Comparison of ENCODE assay signal across 7 cellular contexts in the genomic region with DNA sequence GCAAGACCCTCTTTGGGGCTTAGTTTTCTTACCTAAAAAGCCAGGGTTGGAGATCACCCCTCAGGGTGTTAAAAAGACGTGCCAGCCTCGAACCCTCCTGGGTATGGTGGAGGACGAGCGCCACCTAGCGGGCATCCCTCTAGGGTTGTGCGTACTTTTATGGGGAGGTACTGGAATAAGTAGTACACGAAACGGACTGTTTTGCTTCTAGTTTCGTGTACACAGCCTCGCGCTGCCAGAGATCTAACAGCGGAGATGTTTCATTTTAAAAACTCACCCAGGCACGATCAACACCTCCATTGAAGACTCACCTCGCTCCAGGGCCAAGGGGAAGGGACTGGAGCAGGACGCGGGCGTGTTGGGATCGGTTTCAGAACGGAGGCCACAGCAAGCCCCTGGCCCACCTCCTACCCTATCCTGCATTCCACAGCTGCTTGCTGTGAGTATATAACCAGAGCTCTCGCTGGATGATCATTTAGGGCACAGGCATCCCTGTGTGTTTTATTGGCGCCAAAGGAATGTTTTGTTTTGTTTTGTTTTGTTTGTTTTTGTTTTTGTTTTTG. TPM values are rescaled to one million over a fixed set of nuclear protein-coding genes. Genes with fewer than 3 reads are reported as not detected.
A peak's percentile ranks its signal among the peaks of the same experiment; 100 is the strongest.
DNase-seq lines count a peak whose midpoint lies in the region; ATAC-seq and TF ChIP-seq lines count a peak whose summit lies in the region.

No MANE protein-coding gene starts in this region.

- H3K9me3 ChIP-seq in ascending aorta = peaks cover 0 to 10% of the 10 kb centered on the region in 2 donors
- H3K9me3 ChIP-seq in gastrocnemius medialis = peaks cover 0 to 7% (median 0%) of the 10 kb centered on the region in 3 donors

- no peak for TF ChIP-seq POLR2A in gastrocnemius medialis (IDR thresholded peaks at IDR 0.05)

- H3K36me3 ChIP-seq in ascending aorta (no peaks in the 10 kb centered on the region), gastrocnemius medialis (no peaks in the 10 kb centered on the region)

- H3K27ac Mint-ChIP-seq in T-helper 2 cell treated with Interferon-gamma antibody and Interleukin-4, amounts not matched to agents 5 μg/mL and 100 μg/mL, for 36 hours = no peak overlapping the region

- H3K36me3 Mint-ChIP-seq in T-helper 2 cell treated with Interferon-gamma antibody and Interleukin-4, amounts not matched to agents 5 μg/mL and 100 μg/mL, for 36 hours (ENCODE audit: low read depth) = peaks cover 2% of the 10 kb centered on the region

- H3K27ac ChIP-seq in ascending aorta = no peak overlapping the region
- no peak overlapping the region for H3K27ac ChIP-seq in gastrocnemius medialis

- H3K4me1 Mint-ChIP-seq in T-helper 2 cell treated with Interferon-gamma antibody and Interleukin-4, amounts not matched to agents 5 μg/mL and 100 μg/mL, for 36 hours (ENCODE audit: low read depth) = peaks cover 26% of the 10 kb centered on the region

- in situ Hi-C loops in gastrocnemius medialis (cut with MboI; ENCODE audit: low sequenced_read_pairs in 4 of 4) = loop anchor here (5.0 to 25.0 kb wide), 4 partner anchors 697 to 814 kb away; no protein-coding TSS in a partner anchor

- ATAC-seq in GM18499 (IDR thresholded peaks at IDR 0.05; ENCODE audit: insufficient read depth, unreplicated experiment) = peak; percentile 78
- peak; percentile 73 for ATAC-seq in HG02938 (IDR thresholded peaks at IDR 0.05; ENCODE audit: unreplicated experiment)
- peak; percentile 60 for ATAC-seq in gastrocnemius medialis

- TF ChIP-seq CTCF in ascending aorta (IDR thresholded peaks at IDR 0.05) = peak; percentile 72 to 89 (median 82)
- TF ChIP-seq CTCF in gastrocnemius medialis (IDR thresholded peaks at IDR 0.05 in 4 of 5, conservative IDR thresholded peaks at IDR 0.05 in 1 of 5) = peak; percentile 60 to 90 (median 81)

- H3K4me1 ChIP-seq in ascending aorta (peaks cover 9 to 18% of the 10 kb centered on the region in 2 donors), gastrocnemius medialis (peaks cover 9 to 21% of the 10 kb centered on the region in 2 donors)

- H3K27me3 Mint-ChIP-seq in T-helper 2 cell treated with Interferon-gamma antibody and Interleukin-4, amounts not matched to agents 5 μg/mL and 100 μg/mL, for 36 hours (ENCODE audit: low read depth) = peaks cover 60% of the 10 kb centered on the region

- H3K9me3 Mint-ChIP-seq in T-helper 2 cell treated with Interferon-gamma antibody and Interleukin-4, amounts not matched to agents 5 μg/mL and 100 μg/mL, for 36 hours = no peaks in the 10 kb centered on the region

- H3K27me3 ChIP-seq in ascending aorta (peaks cover 45% of the 10 kb centered on the region), gastrocnemius medialis (peaks cover 66 to 78% (median 67%) of the 10 kb centered on the region in 3 donors)

- H3K4me3 Mint-ChIP-seq in T-helper 2 cell treated with Interferon-gamma antibody and Interleukin-4, amounts not matched to agents 5 μg/mL and 100 μg/mL, for 36 hours = peak overlapping the region; percentile 76

- intact Hi-C loops in ascending aorta (cut with DNase I) (loop anchor here (1.0 to 10.0 kb wide), 2 partner anchors 697 to 824 kb away; no protein-coding TSS in a partner anchor), gastrocnemius medialis (cut with DNase I; ENCODE audit: low total_unique reads) (loop anchor here (1.0 to 2.0 kb wide), 2 partner anchors 697 to 820 kb away; no protein-coding TSS in a partner anchor)

- H3K4me3 ChIP-seq in ascending aorta = peak overlapping the region; percentile 24 to 27
- H3K4me3 ChIP-seq in gastrocnemius medialis = peak overlapping the region in 3 of 4 donors; percentile 10 to 44 (median 35)

- DNase-seq in NCI-H146 treated with DMSO at 0.1 percent for 48 hours (lab: John Stamatoyannopoulos, UW; ENCODE audit: unreplicated experiment) = peak; percentile 66
- DNase-seq in T-helper 2 cell treated with Interferon-gamma antibody and Interleukin-4, amounts not matched to agents 5 μg/mL and 100 μg/mL, for 36 hours (ENCODE audit: low spot score) = peak; percentile 73
- peak in 1 of 2 donors; percentile 84 for DNase-seq in ascending aorta (ENCODE audit: low spot score in 2 of 2)
- peak; percentile 54 for DNase-seq in hippocampal formation (lab: John Stamatoyannopoulos, UW)
- DNase-seq in gastrocnemius medialis = peak in 1 of 2 donors; percentile 40

RNA-seq across cellular contexts. Expression of gene NKX3-2, which starts 4.8 kb away (rescaled TPM):
- total RNA-seq in ascending aorta = not detected
- not detected for total RNA-seq in gastrocnemius medialis
